In the genomic region with DNA sequence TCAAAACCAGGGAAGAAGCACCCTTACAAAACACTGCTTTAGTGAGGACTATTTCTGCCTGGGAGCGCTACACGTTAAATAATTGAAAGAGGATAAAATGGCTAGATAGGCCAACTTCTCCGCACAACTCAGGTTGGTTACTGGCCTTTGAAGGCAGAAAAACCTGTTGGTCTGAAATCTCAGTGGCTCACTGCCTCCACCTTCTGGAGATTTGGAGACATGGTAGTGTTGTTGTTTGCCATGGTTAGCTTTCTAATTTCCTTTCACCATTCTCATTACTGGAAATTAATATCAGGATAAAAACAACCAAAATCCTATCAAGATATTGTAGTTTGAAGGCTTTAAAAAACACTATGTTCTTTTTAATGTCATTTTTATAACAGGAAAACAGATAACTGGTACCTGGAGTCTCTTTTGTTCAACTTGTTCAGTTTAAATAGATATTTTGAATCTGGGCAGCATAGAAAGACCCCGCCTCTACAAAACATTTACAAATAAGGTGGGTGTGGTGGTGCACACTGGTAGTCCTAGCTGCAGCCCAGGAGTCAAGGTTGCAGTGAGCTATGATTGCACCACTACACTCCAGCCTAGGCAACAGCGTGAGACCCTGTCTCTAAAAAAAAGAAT, we compare ENCODE assay signal across 1 cellular context.
TF ChIP-seq lines count a peak whose summit lies in the region.

No MANE protein-coding gene starts in this region.

TF ChIP-seq in HEK293, 187 proteins besides CTCF, POLR2A, EP300 and RAD21 (continued from another document and continues in another):
- TF ChIP-seq, protein P1, sequence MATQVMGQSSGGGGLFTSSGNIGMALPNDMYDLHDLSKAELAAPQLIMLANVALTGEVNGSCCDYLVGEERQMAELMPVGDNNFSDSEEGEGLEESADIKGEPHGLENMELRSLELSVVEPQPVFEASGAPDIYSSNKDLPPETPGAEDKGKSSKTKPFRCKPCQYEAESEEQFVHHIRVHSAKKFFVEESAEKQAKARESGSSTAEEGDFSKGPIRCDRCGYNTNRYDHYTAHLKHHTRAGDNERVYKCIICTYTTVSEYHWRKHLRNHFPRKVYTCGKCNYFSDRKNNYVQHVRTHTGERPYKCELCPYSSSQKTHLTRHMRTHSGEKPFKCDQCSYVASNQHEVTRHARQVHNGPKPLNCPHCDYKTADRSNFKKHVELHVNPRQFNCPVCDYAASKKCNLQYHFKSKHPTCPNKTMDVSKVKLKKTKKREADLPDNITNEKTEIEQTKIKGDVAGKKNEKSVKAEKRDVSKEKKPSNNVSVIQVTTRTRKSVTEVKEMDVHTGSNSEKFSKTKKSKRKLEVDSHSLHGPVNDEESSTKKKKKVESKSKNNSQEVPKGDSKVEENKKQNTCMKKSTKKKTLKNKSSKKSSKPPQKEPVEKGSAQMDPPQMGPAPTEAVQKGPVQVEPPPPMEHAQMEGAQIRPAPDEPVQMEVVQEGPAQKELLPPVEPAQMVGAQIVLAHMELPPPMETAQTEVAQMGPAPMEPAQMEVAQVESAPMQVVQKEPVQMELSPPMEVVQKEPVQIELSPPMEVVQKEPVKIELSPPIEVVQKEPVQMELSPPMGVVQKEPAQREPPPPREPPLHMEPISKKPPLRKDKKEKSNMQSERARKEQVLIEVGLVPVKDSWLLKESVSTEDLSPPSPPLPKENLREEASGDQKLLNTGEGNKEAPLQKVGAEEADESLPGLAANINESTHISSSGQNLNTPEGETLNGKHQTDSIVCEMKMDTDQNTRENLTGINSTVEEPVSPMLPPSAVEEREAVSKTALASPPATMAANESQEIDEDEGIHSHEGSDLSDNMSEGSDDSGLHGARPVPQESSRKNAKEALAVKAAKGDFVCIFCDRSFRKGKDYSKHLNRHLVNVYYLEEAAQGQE (tag by site-specific recombination; IDR thresholded peaks at IDR 0.05): no peak
- TF ChIP-seq, protein P2, sequence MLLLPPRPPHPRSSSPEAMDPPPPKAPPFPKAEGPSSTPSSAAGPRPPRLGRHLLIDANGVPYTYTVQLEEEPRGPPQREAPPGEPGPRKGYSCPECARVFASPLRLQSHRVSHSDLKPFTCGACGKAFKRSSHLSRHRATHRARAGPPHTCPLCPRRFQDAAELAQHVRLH (tag by site-specific recombination; IDR thresholded peaks at IDR 0.05): no peak
- TF ChIP-seq PRDM1 (tag by site-specific recombination; IDR thresholded peaks at IDR 0.05) (0 out of 2 replicates have a peak, but pooled peaks have one; percentile 50), ZNF660 (tag by site-specific recombination; IDR thresholded peaks at IDR 0.05) (peak; percentile 54; the same call in 1 of the 2 replicates), EGR2 (tag by site-specific recombination; IDR thresholded peaks at IDR 0.05; ENCODE audit: low read depth) (no peak), ZNF155 (tag by site-specific recombination; IDR thresholded peaks at IDR 0.05) (no peak), ZNF768 (tag by site-specific recombination; IDR thresholded peaks at IDR 0.05) (no peak), ZBTB17 (tag by site-specific recombination; IDR thresholded peaks at IDR 0.05) (peak; percentile 43; the same call in 1 of the 2 replicates), ZFP3 (tag by site-specific recombination; IDR thresholded peaks at IDR 0.05; ENCODE audit: low read depth) (no peak), GLI4 (tag by site-specific recombination; IDR thresholded peaks at IDR 0.05) (no peak), ZNF548 (tag by site-specific recombination; IDR thresholded peaks at IDR 0.05) (no peak), OSR2 (tag by site-specific recombination; IDR thresholded peaks at IDR 0.05) (no peak), HOXA7 (CRISPR knock-in tag; IDR thresholded peaks at IDR 0.05; ENCODE audit: borderline replicate concordance) (no peak), WT1 (tag by site-specific recombination; IDR thresholded peaks at IDR 0.05) (no peak), ZNF791 (tag by site-specific recombination; IDR thresholded peaks at IDR 0.05) (no peak), ZEB2 (tag by site-specific recombination; IDR thresholded peaks at IDR 0.05) (no peak), ZNF112 (tag by site-specific recombination; IDR thresholded peaks at IDR 0.05) (no peak), ZNF521 (tag by site-specific recombination; IDR thresholded peaks at IDR 0.05) (no peak), SALL2 (tag by site-specific recombination; IDR thresholded peaks at IDR 0.05; ENCODE audit: borderline replicate concordance) (no peak), ZNF654 (tag by site-specific recombination; IDR thresholded peaks at IDR 0.05; ENCODE audit: low read depth) (peak; percentile 93), SCRT1 (tag by site-specific recombination; IDR thresholded peaks at IDR 0.05; ENCODE audit: borderline replicate concordance) (peak; percentile 78), GFI1B (tag by site-specific recombination; IDR thresholded peaks at IDR 0.05) (no peak), ZNF658 (tag by site-specific recombination; IDR thresholded peaks at IDR 0.05) (no peak), REPIN1 (tag by site-specific recombination; IDR thresholded peaks at IDR 0.05; ENCODE audit: low read depth) (no peak), ZNF423 (tag by site-specific recombination; IDR thresholded peaks at IDR 0.05) (no peak), OVOL3 (tag by site-specific recombination; IDR thresholded peaks at IDR 0.05) (no peak), ZNF433 (tag by site-specific recombination; IDR thresholded peaks at IDR 0.05; ENCODE audit: low read depth) (no peak), ZFP37 (tag by site-specific recombination; IDR thresholded peaks at IDR 0.05) (no peak), ZNF555 (tag by site-specific recombination; conservative IDR thresholded peaks at IDR 0.05) (no peak), ZNF670 (tag by site-specific recombination; IDR thresholded peaks at IDR 0.05; ENCODE audit: low read depth) (no peak)
- TF ChIP-seq, protein P3, sequence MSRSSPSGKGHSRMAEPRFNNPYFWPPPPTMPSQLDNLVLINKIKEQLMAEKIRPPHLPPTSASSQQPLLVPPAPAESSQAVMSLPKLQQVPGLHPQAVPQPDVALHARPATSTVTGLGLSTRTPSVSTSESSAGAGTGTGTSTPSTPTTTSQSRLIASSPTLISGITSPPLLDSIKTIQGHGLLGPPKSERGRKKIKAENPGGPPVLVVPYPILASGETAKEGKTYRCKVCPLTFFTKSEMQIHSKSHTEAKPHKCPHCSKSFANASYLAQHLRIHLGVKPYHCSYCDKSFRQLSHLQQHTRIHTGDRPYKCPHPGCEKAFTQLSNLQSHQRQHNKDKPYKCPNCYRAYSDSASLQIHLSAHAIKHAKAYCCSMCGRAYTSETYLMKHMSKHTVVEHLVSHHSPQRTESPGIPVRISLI (tag by site-specific recombination; IDR thresholded peaks at IDR 0.05): no peak
- TF ChIP-seq, protein P4, sequence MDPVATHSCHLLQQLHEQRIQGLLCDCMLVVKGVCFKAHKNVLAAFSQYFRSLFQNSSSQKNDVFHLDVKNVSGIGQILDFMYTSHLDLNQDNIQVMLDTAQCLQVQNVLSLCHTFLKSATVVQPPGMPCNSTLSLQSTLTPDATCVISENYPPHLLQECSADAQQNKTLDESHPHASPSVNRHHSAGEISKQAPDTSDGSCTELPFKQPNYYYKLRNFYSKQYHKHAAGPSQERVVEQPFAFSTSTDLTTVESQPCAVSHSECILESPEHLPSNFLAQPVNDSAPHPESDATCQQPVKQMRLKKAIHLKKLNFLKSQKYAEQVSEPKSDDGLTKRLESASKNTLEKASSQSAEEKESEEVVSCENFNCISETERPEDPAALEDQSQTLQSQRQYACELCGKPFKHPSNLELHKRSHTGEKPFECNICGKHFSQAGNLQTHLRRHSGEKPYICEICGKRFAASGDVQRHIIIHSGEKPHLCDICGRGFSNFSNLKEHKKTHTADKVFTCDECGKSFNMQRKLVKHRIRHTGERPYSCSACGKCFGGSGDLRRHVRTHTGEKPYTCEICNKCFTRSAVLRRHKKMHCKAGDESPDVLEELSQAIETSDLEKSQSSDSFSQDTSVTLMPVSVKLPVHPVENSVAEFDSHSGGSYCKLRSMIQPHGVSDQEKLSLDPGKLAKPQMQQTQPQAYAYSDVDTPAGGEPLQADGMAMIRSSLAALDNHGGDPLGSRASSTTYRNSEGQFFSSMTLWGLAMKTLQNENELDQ (tag by site-specific recombination; IDR thresholded peaks at IDR 0.05; ENCODE audit: low read depth): no peak
- TF ChIP-seq, protein P5, sequence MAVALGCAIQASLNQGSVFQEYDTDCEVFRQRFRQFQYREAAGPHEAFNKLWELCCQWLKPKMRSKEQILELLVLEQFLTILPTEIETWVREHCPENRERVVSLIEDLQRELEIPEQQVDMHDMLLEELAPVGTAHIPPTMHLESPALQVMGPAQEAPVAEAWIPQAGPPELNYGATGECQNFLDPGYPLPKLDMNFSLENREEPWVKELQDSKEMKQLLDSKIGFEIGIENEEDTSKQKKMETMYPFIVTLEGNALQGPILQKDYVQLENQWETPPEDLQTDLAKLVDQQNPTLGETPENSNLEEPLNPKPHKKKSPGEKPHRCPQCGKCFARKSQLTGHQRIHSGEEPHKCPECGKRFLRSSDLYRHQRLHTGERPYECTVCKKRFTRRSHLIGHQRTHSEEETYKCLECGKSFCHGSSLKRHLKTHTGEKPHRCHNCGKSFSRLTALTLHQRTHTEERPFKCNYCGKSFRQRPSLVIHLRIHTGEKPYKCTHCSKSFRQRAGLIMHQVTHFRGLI (tag by site-specific recombination; IDR thresholded peaks at IDR 0.05): no peak
- TF ChIP-seq, protein P6, sequence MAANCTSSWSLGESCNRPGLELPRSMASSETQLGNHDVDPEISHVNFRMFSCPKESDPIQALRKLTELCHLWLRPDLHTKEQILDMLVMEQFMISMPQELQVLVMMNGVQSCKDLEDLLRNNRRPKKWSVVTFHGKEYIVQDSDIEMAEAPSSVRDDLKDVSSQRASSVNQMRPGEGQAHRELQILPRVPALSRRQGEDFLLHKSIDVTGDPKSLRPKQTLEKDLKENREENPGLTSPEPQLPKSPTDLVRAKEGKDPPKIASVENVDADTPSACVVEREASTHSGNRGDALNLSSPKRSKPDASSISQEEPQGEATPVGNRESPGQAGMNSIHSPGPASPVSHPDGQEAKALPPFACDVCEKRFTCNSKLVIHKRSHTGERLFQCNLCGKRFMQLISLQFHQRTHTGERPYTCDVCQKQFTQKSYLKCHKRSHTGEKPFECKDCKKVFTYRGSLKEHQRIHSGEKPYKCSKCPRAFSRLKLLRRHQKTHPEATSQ (tag by site-specific recombination; IDR thresholded peaks at IDR 0.05): no peak
- TF ChIP-seq, protein P7, sequence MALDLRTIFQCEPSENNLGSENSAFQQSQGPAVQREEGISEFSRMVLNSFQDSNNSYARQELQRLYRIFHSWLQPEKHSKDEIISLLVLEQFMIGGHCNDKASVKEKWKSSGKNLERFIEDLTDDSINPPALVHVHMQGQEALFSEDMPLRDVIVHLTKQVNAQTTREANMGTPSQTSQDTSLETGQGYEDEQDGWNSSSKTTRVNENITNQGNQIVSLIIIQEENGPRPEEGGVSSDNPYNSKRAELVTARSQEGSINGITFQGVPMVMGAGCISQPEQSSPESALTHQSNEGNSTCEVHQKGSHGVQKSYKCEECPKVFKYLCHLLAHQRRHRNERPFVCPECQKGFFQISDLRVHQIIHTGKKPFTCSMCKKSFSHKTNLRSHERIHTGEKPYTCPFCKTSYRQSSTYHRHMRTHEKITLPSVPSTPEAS (tag by site-specific recombination; IDR thresholded peaks at IDR 0.05): no peak
- TF ChIP-seq, protein P8, sequence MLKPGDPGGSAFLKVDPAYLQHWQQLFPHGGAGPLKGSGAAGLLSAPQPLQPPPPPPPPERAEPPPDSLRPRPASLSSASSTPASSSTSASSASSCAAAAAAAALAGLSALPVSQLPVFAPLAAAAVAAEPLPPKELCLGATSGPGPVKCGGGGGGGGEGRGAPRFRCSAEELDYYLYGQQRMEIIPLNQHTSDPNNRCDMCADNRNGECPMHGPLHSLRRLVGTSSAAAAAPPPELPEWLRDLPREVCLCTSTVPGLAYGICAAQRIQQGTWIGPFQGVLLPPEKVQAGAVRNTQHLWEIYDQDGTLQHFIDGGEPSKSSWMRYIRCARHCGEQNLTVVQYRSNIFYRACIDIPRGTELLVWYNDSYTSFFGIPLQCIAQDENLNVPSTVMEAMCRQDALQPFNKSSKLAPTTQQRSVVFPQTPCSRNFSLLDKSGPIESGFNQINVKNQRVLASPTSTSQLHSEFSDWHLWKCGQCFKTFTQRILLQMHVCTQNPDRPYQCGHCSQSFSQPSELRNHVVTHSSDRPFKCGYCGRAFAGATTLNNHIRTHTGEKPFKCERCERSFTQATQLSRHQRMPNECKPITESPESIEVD (tag by site-specific recombination; IDR thresholded peaks at IDR 0.05): no peak
- TF ChIP-seq, protein P9, sequence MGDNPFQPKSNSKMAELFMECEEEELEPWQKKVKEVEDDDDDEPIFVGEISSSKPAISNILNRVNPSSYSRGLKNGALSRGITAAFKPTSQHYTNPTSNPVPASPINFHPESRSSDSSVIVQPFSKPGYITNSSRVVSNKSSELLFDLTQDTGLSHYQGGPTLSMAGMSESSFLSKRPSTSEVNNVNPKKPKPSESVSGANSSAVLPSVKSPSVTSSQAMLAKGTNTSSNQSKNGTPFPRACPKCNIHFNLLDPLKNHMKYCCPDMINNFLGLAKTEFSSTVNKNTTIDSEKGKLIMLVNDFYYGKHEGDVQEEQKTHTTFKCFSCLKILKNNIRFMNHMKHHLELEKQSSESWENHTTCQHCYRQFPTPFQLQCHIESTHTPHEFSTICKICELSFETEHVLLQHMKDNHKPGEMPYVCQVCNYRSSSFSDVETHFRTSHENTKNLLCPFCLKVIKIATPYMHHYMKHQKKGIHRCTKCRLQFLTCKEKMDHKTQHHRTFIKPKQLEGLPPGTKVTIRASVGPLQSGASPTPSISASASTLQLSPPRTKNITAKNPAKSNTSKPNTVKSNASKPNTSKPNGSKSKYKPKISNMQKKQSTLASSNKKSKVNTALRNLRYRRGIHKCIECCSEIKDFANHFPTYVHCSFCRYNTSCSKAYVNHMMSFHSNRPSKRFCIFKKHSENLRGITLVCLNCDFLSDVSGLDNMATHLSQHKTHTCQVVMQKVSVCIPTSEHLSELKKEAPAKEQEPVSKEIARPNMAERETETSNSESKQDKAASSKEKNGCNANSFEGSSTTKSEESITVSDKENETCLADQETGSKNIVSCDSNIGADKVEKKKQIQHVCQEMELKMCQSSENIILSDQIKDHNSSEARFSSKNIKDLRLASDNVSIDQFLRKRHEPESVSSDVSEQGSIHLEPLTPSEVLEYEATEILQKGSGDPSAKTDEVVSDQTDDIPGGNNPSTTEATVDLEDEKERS (tag by site-specific recombination; IDR thresholded peaks at IDR 0.05): no peak
- TF ChIP-seq, protein P10, sequence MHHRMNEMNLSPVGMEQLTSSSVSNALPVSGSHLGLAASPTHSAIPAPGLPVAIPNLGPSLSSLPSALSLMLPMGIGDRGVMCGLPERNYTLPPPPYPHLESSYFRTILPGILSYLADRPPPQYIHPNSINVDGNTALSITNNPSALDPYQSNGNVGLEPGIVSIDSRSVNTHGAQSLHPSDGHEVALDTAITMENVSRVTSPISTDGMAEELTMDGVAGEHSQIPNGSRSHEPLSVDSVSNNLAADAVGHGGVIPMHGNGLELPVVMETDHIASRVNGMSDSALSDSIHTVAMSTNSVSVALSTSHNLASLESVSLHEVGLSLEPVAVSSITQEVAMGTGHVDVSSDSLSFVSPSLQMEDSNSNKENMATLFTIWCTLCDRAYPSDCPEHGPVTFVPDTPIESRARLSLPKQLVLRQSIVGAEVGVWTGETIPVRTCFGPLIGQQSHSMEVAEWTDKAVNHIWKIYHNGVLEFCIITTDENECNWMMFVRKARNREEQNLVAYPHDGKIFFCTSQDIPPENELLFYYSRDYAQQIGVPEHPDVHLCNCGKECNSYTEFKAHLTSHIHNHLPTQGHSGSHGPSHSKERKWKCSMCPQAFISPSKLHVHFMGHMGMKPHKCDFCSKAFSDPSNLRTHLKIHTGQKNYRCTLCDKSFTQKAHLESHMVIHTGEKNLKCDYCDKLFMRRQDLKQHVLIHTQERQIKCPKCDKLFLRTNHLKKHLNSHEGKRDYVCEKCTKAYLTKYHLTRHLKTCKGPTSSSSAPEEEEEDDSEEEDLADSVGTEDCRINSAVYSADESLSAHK (tag by site-specific recombination; IDR thresholded peaks at IDR 0.05): no peak
